In genomic region chr1:67261646-67262045, GRCh38 we compare ENCODE assay signal across 9 cellular contexts. TPM values are rescaled to one million over a fixed set of nuclear protein-coding genes. Genes with fewer than 3 reads are reported as not detected.
A peak's percentile ranks its signal among the peaks of the same experiment; 100 is the strongest.
DNase-seq lines count a peak whose midpoint lies in the region; ATAC-seq and TF ChIP-seq lines count a peak whose summit lies in the region.
"Had no signal": no experiment of that assay in that cellular context is flagged by ENCODE, and none has a peak within 500 bp of the region (broad histone marks: within the 10 kb centered on the region; RNA-seq: fewer than 3 reads in every experiment).

No MANE protein-coding gene starts in this region.

- H3K36me3 Mint-ChIP-seq in type B pancreatic cell, result no peaks in the 10 kb centered on the region
- H3K36me3 Mint-ChIP-seq: brain had no signal

- DNase-seq in stimulated activated CD4-positive, alpha-beta T cell treated with anti-CD3 and anti-CD28 coated beads, Interleukin-15, amount 100 ng/mL, for 24 hours, result peak; percentile 46
- no peak for DNase-seq in stimulated activated CD4-positive, alpha-beta T cell treated with anti-CD3 and anti-CD28 coated beads, Interleukin-12 subunit alpha, Interleukin-12 subunit beta, amount 100 ng/mL, for 4 hours
- peak; percentile 7 to 30 for DNase-seq in activated CD4-positive, alpha-beta T cell treated with anti-CD3 and anti-CD28 coated beads for 4 hours
- no peak for DNase-seq in fibroblast of the aortic adventitia (ENCODE audit: low read depth)
- DNase-seq in type B pancreatic cell (ENCODE audit: extremely low spot score, unreplicated experiment), result no peak
- DNase-seq in foreskin melanocyte, result no peak
- no peak for DNase-seq in sciatic nerve (ENCODE audit: low spot score)
- DNase-seq in hippocampal formation (lab: John Stamatoyannopoulos, UW), result no peak

- ATAC-seq in sciatic nerve, result no peak

- H3K27ac Mint-ChIP-seq in type B pancreatic cell, result no peak overlapping the region
- H3K27ac Mint-ChIP-seq: brain had no signal

- no peak overlapping the region for H3K4me3 ChIP-seq in fibroblast of the aortic adventitia (ENCODE audit: low read depth, low read length)

- peaks cover 3% of the 10 kb centered on the region for H3K27me3 Mint-ChIP-seq in type B pancreatic cell

- intact Hi-C loops in sciatic nerve (cut with DNase I), result no loop called here

- H3K9me3 Mint-ChIP-seq in type B pancreatic cell, result no peaks in the 10 kb centered on the region

- TF ChIP-seq CTCF in fibroblast of the aortic adventitia (IDR thresholded peaks at IDR 0.05; ENCODE audit: insufficient read depth, low read length), result peak; percentile 19
- TF ChIP-seq CTCF in type B pancreatic cell (conservative IDR thresholded peaks at IDR 0.05), result peak; percentile 39

- H3K4me3 Mint-ChIP-seq in type B pancreatic cell, result no peak overlapping the region
- H3K4me3 Mint-ChIP-seq: brain had no signal

- no peaks in the 10 kb centered on the region for H3K4me1 Mint-ChIP-seq in type B pancreatic cell (ENCODE audit: unreplicated experiment)

RNA-seq across cellular contexts. Expression of gene IL12RB2, which starts 46.0 kb away (rescaled TPM):
- not detected in 2 replicates for total RNA-seq in fibroblast of the aortic adventitia (ENCODE audit: low replicate concordance)
- total RNA-seq in type B pancreatic cell (ENCODE audit: low replicate concordance), result 0.46 and 0.69 TPM in 2 replicates
- total RNA-seq in sciatic nerve, result 2.3 TPM

Comparison
In these comparisons a context has a peak if more than half of its experiments do, and no peak if none do; other contexts are left out.
1. DNase-seq: peak in stimulated activated CD4-positive, alpha-beta T cell treated with anti-CD3 and anti-CD28 coated beads, Interleukin-15, amount 100 ng/mL, for 24 hours (single experiment) and activated CD4-positive, alpha-beta T cell treated with anti-CD3 and anti-CD28 coated beads for 4 hours (2 of 2); none in stimulated activated CD4-positive, alpha-beta T cell treated with anti-CD3 and anti-CD28 coated beads, Interleukin-12 subunit alpha, Interleukin-12 subunit beta, amount 100 ng/mL, for 4 hours (single experiment), fibroblast of the aortic adventitia (single experiment), type B pancreatic cell (single experiment), foreskin melanocyte (single experiment), sciatic nerve (single experiment) and hippocampal formation (0 of 2).